Comparison of ENCODE assay signal across 8 cellular contexts in the genomic region with DNA sequence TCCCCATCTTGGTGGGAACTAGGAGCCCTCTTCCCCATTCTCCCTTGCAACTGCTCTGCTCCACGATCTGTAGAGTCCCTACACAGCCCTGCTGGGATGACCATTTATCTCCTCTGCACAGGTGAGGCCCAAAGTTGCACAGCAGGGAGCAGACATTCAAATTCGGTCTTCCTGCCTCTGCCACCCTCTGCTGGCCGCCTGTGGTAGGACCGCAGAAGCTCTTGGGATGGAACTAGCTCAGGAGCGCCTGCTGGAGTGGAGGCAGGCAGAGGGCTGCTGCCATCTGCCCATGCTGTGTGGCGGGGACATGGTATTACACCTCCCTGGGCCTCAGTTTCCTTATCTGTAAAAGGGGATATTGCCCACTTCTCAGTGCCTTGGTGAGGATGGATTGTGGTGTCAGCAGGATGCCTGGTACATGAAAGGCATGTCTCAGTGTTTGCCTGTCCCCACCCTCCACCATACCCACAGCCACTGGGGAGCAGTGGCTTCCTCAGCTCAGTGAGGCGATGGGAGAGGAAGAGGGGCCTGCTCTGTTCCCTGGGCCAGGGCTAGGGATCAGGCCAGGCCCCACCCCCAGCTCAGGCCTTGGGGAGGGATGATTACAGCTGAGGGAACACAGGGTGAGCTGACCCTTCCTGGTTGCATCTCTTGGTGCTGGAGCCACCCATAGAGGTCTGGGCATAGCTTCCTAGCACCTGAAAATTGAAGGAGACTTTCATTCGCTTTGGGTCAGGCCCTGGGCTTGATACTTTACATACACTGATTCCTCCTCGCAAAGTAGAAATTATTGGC. TPM values are rescaled to one million over a fixed set of nuclear protein-coding genes. Genes with fewer than 3 reads are reported as not detected.
DNase-seq lines count a peak whose midpoint lies in the region; ATAC-seq, FAIRE-seq and TF ChIP-seq lines count a peak whose summit lies in the region.

No MANE protein-coding gene starts in this region.

- no peak overlapping the region for H2AFZ ChIP-seq in keratinocyte (ENCODE audit: control insufficient read depth, low read length)

- H3K4me3 ChIP-seq in breast epithelium (no peak overlapping the region), keratinocyte (ENCODE audit: control insufficient read depth in 2 of 3, extremely low read depth in 1 of 3, insufficient read depth in 2 of 3, low read depth in 1 of 3, low read length in 3 of 3) (no peak overlapping the region)

- H3K4me1 ChIP-seq in breast epithelium = no peaks in the 10 kb centered on the region
- H3K4me1 ChIP-seq in keratinocyte (ENCODE audit: control insufficient read depth, extremely low read depth, insufficient read depth, low read length) = peaks cover 3% of the 10 kb centered on the region

- H3K27ac Mint-ChIP-seq in activated B cell treated with CpG ODN at 0.5 μM for 24 hours = no peak overlapping the region

- no peaks in the 10 kb centered on the region for H3K9me1 ChIP-seq in keratinocyte (ENCODE audit: control insufficient read depth, extremely low read depth, insufficient read depth, low read length)

- intact Hi-C loops in activated B cell treated with CpG ODN at 0.5 μM for 24 hours (cut with micrococcal nuclease) (loop anchor here (1.0 kb wide), 5 partner anchors 25 to 357 kb away; a partner anchor contains a TSS), breast epithelium (cut with DNase I; ENCODE audit: low total_unique reads) (no loop called here)

- no peaks in the 10 kb centered on the region for H3K27me3 ChIP-seq in breast epithelium
- H3K27me3 ChIP-seq in keratinocyte (ENCODE audit: control insufficient read depth, extremely low read depth, insufficient read depth, low read length) = no peaks in the 10 kb centered on the region

- no peaks in the 10 kb centered on the region for H3K9me3 Mint-ChIP-seq in activated B cell treated with CpG ODN at 0.5 μM for 24 hours

- no peaks in the 10 kb centered on the region for H3K4me1 Mint-ChIP-seq in activated B cell treated with CpG ODN at 0.5 μM for 24 hours

- no peaks in the 10 kb centered on the region for H3K36me3 ChIP-seq in breast epithelium
- no peaks in the 10 kb centered on the region for H3K36me3 ChIP-seq in keratinocyte (ENCODE audit: control insufficient read depth in 2 of 2, extremely low read depth in 1 of 2, insufficient read depth in 2 of 2, low read length in 2 of 2)

- H3K27ac ChIP-seq in 22Rv1 (no peak overlapping the region), breast epithelium (no peak overlapping the region), keratinocyte (ENCODE audit: control insufficient read depth, insufficient read depth, low read length) (no peak overlapping the region)

- ATAC-seq in GM18505 (IDR thresholded peaks at IDR 0.05; ENCODE audit: unreplicated experiment) (peak; percentile 86), HG03039 (IDR thresholded peaks at IDR 0.05; ENCODE audit: unreplicated experiment) (peak; percentile 78), activated B cell treated with CpG ODN at 0.5 μM for 24 hours (ENCODE audit: low read depth) (peak; percentile 98)

- H3K79me2 ChIP-seq in keratinocyte (ENCODE audit: control insufficient read depth, insufficient read depth, low read length) = no peaks in the 10 kb centered on the region

- CTCF ChIA-PET in activated B cell treated with CpG ODN at 0.5 μM for 24 hours (lab: Charles Lee) = interaction anchor here (0.6 to 5.2 kb wide), 21 partner anchors 9 to 458 kb away, joined by 3 to 52 read pairs (median 4); no protein-coding TSS in a partner anchor

- POLR2A ChIA-PET in activated B cell treated with CpG ODN at 0.5 μM for 24 hours (lab: Charles Lee) = no interaction called here

- dilution Hi-C loops in keratinocyte (cut with MboI; ENCODE audit: extremely low pct_ligation_motif_present, low sequenced_read_pairs) = no loop called here

- FAIRE-seq in keratinocyte (lab: Jason Lieb, UNC) = peak; percentile 53

- H3K4me3 Mint-ChIP-seq in activated B cell treated with CpG ODN at 0.5 μM for 24 hours = no peak overlapping the region

- no peaks in the 10 kb centered on the region for H3K27me3 Mint-ChIP-seq in activated B cell treated with CpG ODN at 0.5 μM for 24 hours

- no peak overlapping the region for H3K4me2 ChIP-seq in keratinocyte (ENCODE audit: control insufficient read depth, extremely low read depth, insufficient read depth, low read depth, low read length)

- H3K9ac ChIP-seq in keratinocyte (ENCODE audit: control insufficient read depth, extremely low read depth, insufficient read depth, low read length) = no peak overlapping the region

- no peaks in the 10 kb centered on the region for H4K20me1 ChIP-seq in keratinocyte (ENCODE audit: control insufficient read depth, extremely low read depth, insufficient read depth, low read length)

- DNase-seq in NCI-H2196 (lab: John Stamatoyannopoulos, UW; ENCODE audit: unreplicated experiment) (peak; percentile 82), activated B cell treated with CpG ODN at 0.5 μM for 24 hours (peak; percentile 61), breast epithelium (ENCODE audit: low spot score in 2 of 2) (peak; percentile 58 to 84), keratinocyte (ENCODE audit: low read depth, low spot score) (peak; percentile 26)
- peak; percentile 63 to 74 for DNase-seq in stimulated activated CD4-positive, alpha-beta T cell treated with anti-CD3 and anti-CD28 coated beads, Interleukin-1b, Interleukin-23, amount 100 ng/mL, for 4 hours (ENCODE audit: low read depth in 2 of 2)

- H3K36me3 Mint-ChIP-seq in activated B cell treated with CpG ODN at 0.5 μM for 24 hours (ENCODE audit: low read depth) = no peaks in the 10 kb centered on the region

- peak; percentile 92 for TF ChIP-seq CTCF in 22Rv1 (IDR thresholded peaks at IDR 0.05)
- peak; percentile 39 for TF ChIP-seq CTCF in activated B cell treated with CpG ODN at 0.5 μM for 24 hours (IDR thresholded peaks at IDR 0.05)
- peak; percentile 88 to 92 (median 91) for TF ChIP-seq CTCF in breast epithelium (IDR thresholded peaks at IDR 0.05)
- TF ChIP-seq CTCF in keratinocyte (optimal IDR thresholded peaks at IDR 0.05 in 1 of 3, IDR thresholded peaks at IDR 0.05 in 1 of 3, conservative IDR thresholded peaks at IDR 0.05 in 1 of 3; ENCODE audit: extremely low read depth in 1 of 3, insufficient read depth in 2 of 3, low read length in 3 of 3) = peak; percentile 95 to 98 (median 98)

- H3K9me3 ChIP-seq in breast epithelium = no peaks in the 10 kb centered on the region
- H3K9me3 ChIP-seq in keratinocyte (ENCODE audit: control insufficient read depth, low read depth, low read length) = no peaks in the 10 kb centered on the region

- TF ChIP-seq POLR2A in GM18505 (IDR thresholded peaks at IDR 0.05; ENCODE audit: borderline replicate concordance, extremely low read depth, insufficient read depth, insufficient read length) (no peak), breast epithelium (IDR thresholded peaks at IDR 0.05) (no peak)

RNA-seq across cellular contexts. Expression of a gene that starts 11.3 kb away (rescaled TPM):
- total RNA-seq in activated B cell treated with CpG ODN at 0.5 μM for 24 hours (not detected in 2 replicates), breast epithelium (not detected)
- polyA plus RNA-seq in keratinocyte = not detected in 3 replicates
- not detected for polyA plus RNA-seq in keratinocyte (2011; ENCODE audit: low read depth)
- polyA plus RNA-seq in keratinocyte (2011; cell fraction: cytosol; rRNA removed) = not detected in 2 replicates
- not detected in 2 replicates for polyA plus RNA-seq in keratinocyte (2011; cell fraction: nucleus; rRNA removed)
- not detected in 2 replicates for polyA plus RNA-seq in keratinocyte (2012; ENCODE audit: low replicate concordance)
- 0.53 TPM in 1 of 3 replicates, not detected in the others for polyA minus RNA-seq in keratinocyte
- not detected for polyA minus RNA-seq in keratinocyte (2011; cell fraction: cytosol; rRNA and poly(A)+ RNA removed)
- polyA minus RNA-seq in keratinocyte (2011; cell fraction: nucleus; rRNA and poly(A)+ RNA removed) = not detected in 2 replicates

RNA-seq across cellular contexts. Expression of a gene that starts 24.6 kb away (rescaled TPM):
- total RNA-seq in activated B cell treated with CpG ODN at 0.5 μM for 24 hours = 0.44 and 0.71 TPM in 2 replicates
- total RNA-seq in breast epithelium = 1 to 10 TPM; 2.8 to 6.1 (median 3.6) TPM
- 0.97 to 1.9 TPM (median 1.2 TPM) in 3 replicates for polyA plus RNA-seq in keratinocyte
- 0.12 TPM for polyA plus RNA-seq in keratinocyte (2011; ENCODE audit: low read depth)
- polyA plus RNA-seq in keratinocyte (2011; cell fraction: cytosol; rRNA removed) = 0.74 and 1.6 TPM in 2 replicates
- 2.3 and 3.3 TPM in 2 replicates for polyA plus RNA-seq in keratinocyte (2011; cell fraction: nucleus; rRNA removed)
- polyA plus RNA-seq in keratinocyte (2012; ENCODE audit: low replicate concordance) = 0.23 and 1.9 TPM in 2 replicates
- 1.5 to 4.7 TPM (median 1.9 TPM) in 3 replicates for polyA minus RNA-seq in keratinocyte
- 1.9 TPM for polyA minus RNA-seq in keratinocyte (2011; cell fraction: cytosol; rRNA and poly(A)+ RNA removed)
- 1.3 and 2.0 TPM in 2 replicates for polyA minus RNA-seq in keratinocyte (2011; cell fraction: nucleus; rRNA and poly(A)+ RNA removed)

RNA-seq across cellular contexts. Expression of a gene that starts 36.7 kb away (rescaled TPM):
- 5.1 and 5.4 TPM in 2 replicates for total RNA-seq in activated B cell treated with CpG ODN at 0.5 μM for 24 hours
- 10 to 100 TPM in 1 of 3 donors, 1 to 10 TPM in 2; 4.3 to 23.5 (median 4.5) TPM for total RNA-seq in breast epithelium
- polyA plus RNA-seq in keratinocyte = 0.75 to 1.1 TPM (median 0.91 TPM) in 3 replicates
- polyA plus RNA-seq in keratinocyte (2011; ENCODE audit: low read depth) = not detected
- polyA plus RNA-seq in keratinocyte (2011; cell fraction: cytosol; rRNA removed) = 0.66 and 0.69 TPM in 2 replicates
- polyA plus RNA-seq in keratinocyte (2011; cell fraction: nucleus; rRNA removed) = 2.9 and 3.4 TPM in 2 replicates
- 0.16 and 0.94 TPM in 2 replicates for polyA plus RNA-seq in keratinocyte (2012; ENCODE audit: low replicate concordance)
- polyA minus RNA-seq in keratinocyte = 0.66 to 1.3 TPM (median 0.67 TPM) in 3 replicates
- polyA minus RNA-seq in keratinocyte (2011; cell fraction: cytosol; rRNA and poly(A)+ RNA removed) = not detected
- polyA minus RNA-seq in keratinocyte (2011; cell fraction: nucleus; rRNA and poly(A)+ RNA removed) = 0.63 and 0.70 TPM in 2 replicates

RNA-seq across cellular contexts. Expression of a gene that starts 57.1 kb away (rescaled TPM):
- total RNA-seq in activated B cell treated with CpG ODN at 0.5 μM for 24 hours (not detected in 2 replicates), breast epithelium (under 1 TPM in 1 of 3 donors, not detected in 2; 0.33 TPM)
- polyA plus RNA-seq in keratinocyte = not detected in 3 replicates
- polyA plus RNA-seq in keratinocyte (2011; ENCODE audit: low read depth) = not detected
- not detected in 2 replicates for polyA plus RNA-seq in keratinocyte (2011; cell fraction: cytosol; rRNA removed)
- 0.05 TPM in 2 replicates for polyA plus RNA-seq in keratinocyte (2011; cell fraction: nucleus; rRNA removed)
- not detected in 2 replicates for polyA plus RNA-seq in keratinocyte (2012; ENCODE audit: low replicate concordance)
- not detected in 3 replicates for polyA minus RNA-seq in keratinocyte
- polyA minus RNA-seq in keratinocyte (2011; cell fraction: cytosol; rRNA and poly(A)+ RNA removed) = not detected
- polyA minus RNA-seq in keratinocyte (2011; cell fraction: nucleus; rRNA and poly(A)+ RNA removed) = 0.39 TPM in 1 of 2 replicates, not detected in the other

Comparison
In these comparisons a context has a peak if more than half of its experiments do, and no peak if none do; other contexts are left out.
1. CTCF ChIP-seq: peak in every context shown above with its lines; median percentile 98 in keratinocyte; 92 in 22Rv1; 91 in breast epithelium; 39 in activated B cell treated with CpG ODN at 0.5 μM for 24 hours.
2. DNase-seq: peak in every context shown above with its lines; median percentile 82 in NCI-H2196; 71 in breast epithelium; 68 in stimulated activated CD4-positive, alpha-beta T cell treated with anti-CD3 and anti-CD28 coated beads, Interleukin-1b, Interleukin-23, amount 100 ng/mL, for 4 hours; 61 in activated B cell treated with CpG ODN at 0.5 μM for 24 hours; 26 in keratinocyte.